13 cellular contexts compared by ENCODE assay signal in the genomic region with DNA sequence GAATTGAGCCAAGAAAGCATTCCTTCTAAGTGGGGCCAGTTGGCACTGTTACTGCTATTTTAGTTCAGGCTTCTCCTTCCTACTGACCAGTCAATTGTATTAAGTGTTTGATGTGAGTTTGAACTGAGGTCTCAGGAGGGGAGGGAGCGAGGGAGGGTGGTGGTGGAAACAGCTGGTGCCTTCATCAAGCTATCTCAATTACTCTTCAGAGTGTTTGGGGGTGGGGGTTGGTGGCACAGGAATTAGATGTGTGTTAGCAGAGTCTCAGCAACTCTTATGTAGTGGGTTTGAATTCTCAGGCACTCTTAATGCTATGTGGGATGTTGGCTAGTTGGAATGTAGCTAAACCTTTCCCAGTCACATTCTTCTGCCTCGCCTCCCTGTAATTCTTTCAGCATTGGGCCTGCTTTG. TPM values are rescaled to one million over a fixed set of nuclear protein-coding genes. Genes with fewer than 3 reads are reported as not detected.
DNase-seq lines count a peak whose midpoint lies in the region; TF ChIP-seq lines count a peak whose summit lies in the region.
"Had no signal": no experiment of that assay in that cellular context is flagged by ENCODE, and none has a peak within 500 bp of the region (broad histone marks: within the 10 kb centered on the region; RNA-seq: fewer than 3 reads in every experiment).

No MANE protein-coding gene starts in this region.

- DNase-seq in NCI-H82 treated with DMSO at 0.1 percent for 48 hours (lab: John Stamatoyannopoulos, UW; ENCODE audit: unreplicated experiment) (peak; percentile 46), epithelial cell of prostate (ENCODE audit: low read depth, low spot score) (no peak), nephron progenitor cell (no peak), NCI-H1048 (lab: John Stamatoyannopoulos, UW) (no peak), NCI-H2107 (lab: John Stamatoyannopoulos, UW) (no peak), OCI-LY7 (ENCODE audit: low spot score) (no peak), NCI-H2107 treated with DMSO at 0.1 percent for 48 hours (lab: John Stamatoyannopoulos, UW; ENCODE audit: unreplicated experiment) (no peak)
- DNase-seq: activated B cell treated with CpG ODN at 0.5 μM for 24 hours, BE2C, NCI-H2029 treated with DMSO at 0.1 percent for 48 hours, posterior cingulate gyrus had no signal

- no peaks in the 10 kb centered on the region for H3K4me1 ChIP-seq in OCI-LY7 (ENCODE audit: insufficient read depth, low read length, poor library complexity, severe bottlenecking)

- no peaks in the 10 kb centered on the region for H3K27me3 Mint-ChIP-seq in nephron progenitor cell (ENCODE audit: low read depth, poor library complexity)
- H3K27me3 Mint-ChIP-seq: activated B cell treated with CpG ODN at 0.5 μM for 24 hours had no signal

- no peaks in the 10 kb centered on the region for H3K9me2 ChIP-seq in OCI-LY7 (ENCODE audit: insufficient read depth, low read length)

- H3K4me3 ChIP-seq in OCI-LY7 (ENCODE audit: low read depth, low read length, poor library complexity, severe bottlenecking) = no peak overlapping the region

- H3K79me2 ChIP-seq in OCI-LY7 (ENCODE audit: insufficient read depth, low read depth, low read length) = no peaks in the 10 kb centered on the region

- CTCF ChIA-PET in OCI-LY7 (lab: Charles Lee; ENCODE audit: unreplicated experiment) = no interaction called here

- H3K27ac ChIP-seq in 22Rv1 (peak overlapping the region; percentile 94), epithelial cell of prostate (peak overlapping the region; percentile 84), OCI-LY7 (ENCODE audit: low read depth, low read length, poor library complexity, severe bottlenecking) (no peak overlapping the region)

- H3K27ac Mint-ChIP-seq in nephron progenitor cell = peak overlapping the region; percentile 97
- H3K27ac Mint-ChIP-seq: activated B cell treated with CpG ODN at 0.5 μM for 24 hours had no signal

- H3K36me3 Mint-ChIP-seq in nephron progenitor cell (ENCODE audit: low read depth) = peaks cover 18% of the 10 kb centered on the region

- no TSS peak for BruUV-seq in OCI-LY7 (replicated peaks; lab: Mats Ljungman, UMichigan)

- no peaks in the 10 kb centered on the region for H3K36me3 ChIP-seq in OCI-LY7 (ENCODE audit: insufficient read depth, low read length)
- H3K36me3 ChIP-seq: BE2C had no signal

- no peaks in the 10 kb centered on the region for H3K9me3 Mint-ChIP-seq in nephron progenitor cell
- H3K9me3 Mint-ChIP-seq: activated B cell treated with CpG ODN at 0.5 μM for 24 hours had no signal

- H3K4me3 Mint-ChIP-seq in nephron progenitor cell = peak overlapping the region; percentile 40
- H3K4me3 Mint-ChIP-seq: activated B cell treated with CpG ODN at 0.5 μM for 24 hours had no signal

- H2AFZ ChIP-seq in OCI-LY7 (ENCODE audit: low read length) = no peak overlapping the region

- intact Hi-C loops in OCI-LY7 (cut with micrococcal nuclease; ENCODE audit: unreplicated experiment) = no loop called here

- POLR2A ChIA-PET in OCI-LY7 (lab: Charles Lee) = no interaction called here

- H4K20me1 ChIP-seq in OCI-LY7 (ENCODE audit: insufficient read depth, low read length) = no peaks in the 10 kb centered on the region; the same call in 1 of the 2 replicates

- H3K4me2 ChIP-seq in OCI-LY7 (ENCODE audit: low read length) = no peak overlapping the region

- H3K9me3 ChIP-seq in OCI-LY7 (ENCODE audit: low read length) = no peaks in the 10 kb centered on the region
- H3K9me3 ChIP-seq: BE2C had no signal

- TF ChIP-seq CTCF in 22Rv1 (IDR thresholded peaks at IDR 0.05) (no peak), nephron progenitor cell (IDR thresholded peaks at IDR 0.05) (no peak), OCI-LY7 (conservative IDR thresholded peaks at IDR 0.05; ENCODE audit: low read length) (no peak)

- H3K4me1 Mint-ChIP-seq in nephron progenitor cell = peaks cover 87% of the 10 kb centered on the region

RNA-seq across cellular contexts. Expression of gene CTNND1, which starts 14.5 kb away (rescaled TPM):
- total RNA-seq in OCI-LY7 (2014; rRNA removed; shearing (Covaris generic)) = 5.1 and 6.7 TPM in 2 replicates
- 5.3 and 9.0 TPM in 2 replicates for total RNA-seq in OCI-LY7 (2022)

RNA-seq across cellular contexts. Expression of gene BTBD18, which starts 24.5 kb away (rescaled TPM):
- total RNA-seq in OCI-LY7 (2014; rRNA removed; shearing (Covaris generic)) = not detected in 2 replicates
- not detected in 2 replicates for total RNA-seq in OCI-LY7 (2022)
- total RNA-seq: activated B cell treated with CpG ODN at 0.5 μM for 24 hours, cerebellum had no signal

RNA-seq across cellular contexts. Expression of gene SELENOH, which starts 34.8 kb away (rescaled TPM):
- 181 and 229 TPM in 2 replicates for total RNA-seq in OCI-LY7 (2014; rRNA removed; shearing (Covaris generic))
- total RNA-seq in OCI-LY7 (2022) = 144 and 169 TPM in 2 replicates
